In genomic region chr10:100986952-100987684, GRCh38 we compare ENCODE assay signal across 1 cellular context.
TF ChIP-seq lines count a peak whose summit lies in the region.

Gene MRPL43, minus strand, starts transcription at chr10:100987497. Its CDS starts 54 bp downstream, at chr10:100987443.
Gene TWNK, plus strand, starts transcription at chr10:100987543. Its CDS starts 668 bp downstream, at chr10:100988211.

TF ChIP-seq in HepG2, 621 proteins besides CTCF, POLR2A, EP300 and RAD21 (continued from another document and continues in another):
- TF ChIP-seq ATF2 (CRISPR knock-in tag; IDR thresholded peaks at IDR 0.05) (peak; percentile 76), SIN3B (IDR thresholded peaks at IDR 0.05; ENCODE audit: low read length) (0 out of 2 replicates have a peak, but pooled peaks have one; percentile 31), ZNF879 (CRISPR knock-in tag; IDR thresholded peaks at IDR 0.05) (0 out of 2 replicates have a peak, but pooled peaks have one; percentile 7), JUNB (CRISPR knock-in tag; IDR thresholded peaks at IDR 0.05; ENCODE audit: borderline replicate concordance) (peak; percentile 55; the same call in 1 of the 2 replicates), PITX1 (CRISPR knock-in tag; IDR thresholded peaks at IDR 0.05) (peak; percentile 78), ZNF550 (CRISPR knock-in tag; IDR thresholded peaks at IDR 0.05; ENCODE audit: borderline replicate concordance) (no peak), PLRG1 (conservative IDR thresholded peaks at IDR 0.05) (no peak), ZNF343 (CRISPR knock-in tag; IDR thresholded peaks at IDR 0.05) (peak; percentile 84; the same call in 1 of the 2 replicates), ZNF597 (CRISPR knock-in tag; IDR thresholded peaks at IDR 0.05) (no peak), ZNF234 (CRISPR knock-in tag; conservative IDR thresholded peaks at IDR 0.05) (0 out of 2 replicates have a peak, but pooled peaks have one; percentile 43), ZNF83 (CRISPR knock-in tag; IDR thresholded peaks at IDR 0.05; ENCODE audit: borderline replicate concordance) (no peak), DR1 (CRISPR knock-in tag; IDR thresholded peaks at IDR 0.05) (peak; percentile 49; the same call in 1 of the 2 replicates), IRF1 (CRISPR knock-in tag; IDR thresholded peaks at IDR 0.05; ENCODE audit: low read depth) (no peak), PATZ1 (CRISPR knock-in tag; IDR thresholded peaks at IDR 0.05) (peak; percentile 72), GABPB1 (CRISPR knock-in tag; IDR thresholded peaks at IDR 0.05) (peak; percentile 99), TCF7 (IDR thresholded peaks at IDR 0.05; ENCODE audit: low read depth) (no peak), NFIB (CRISPR knock-in tag; IDR thresholded peaks at IDR 0.05; ENCODE audit: borderline replicate concordance) (no peak), ISL2 (CRISPR knock-in tag; IDR thresholded peaks at IDR 0.05) (0 out of 2 replicates have a peak, but pooled peaks have one; percentile 23), ZNF605 (CRISPR knock-in tag; IDR thresholded peaks at IDR 0.05) (peak; percentile 80; the same call in 1 of the 2 replicates), SAP130 (CRISPR knock-in tag; IDR thresholded peaks at IDR 0.05; ENCODE audit: low read depth) (peak; percentile 98), ZSCAN29 (CRISPR knock-in tag; conservative IDR thresholded peaks at IDR 0.05) (no peak), FOXC1 (CRISPR knock-in tag; IDR thresholded peaks at IDR 0.05; ENCODE audit: borderline replicate concordance) (peak; percentile 87), HHEX (CRISPR knock-in tag; IDR thresholded peaks at IDR 0.05) (no peak), ZNF253 (CRISPR knock-in tag; IDR thresholded peaks at IDR 0.05; ENCODE audit: borderline replicate concordance) (peak; percentile 67; the same call in 1 of the 2 replicates), ZNF792 (CRISPR knock-in tag; IDR thresholded peaks at IDR 0.05) (no peak; the same call in none of the 2 replicates), TBX2 (CRISPR knock-in tag; IDR thresholded peaks at IDR 0.05; ENCODE audit: borderline replicate concordance) (peak; percentile 56), ZKSCAN8 (CRISPR knock-in tag; IDR thresholded peaks at IDR 0.05; ENCODE audit: borderline replicate concordance) (peak; percentile 43; the same call in 1 of the 2 replicates), HDAC2 (CRISPR knock-in tag; IDR thresholded peaks at IDR 0.05) (peak; percentile 56; the same call in 1 of the 2 replicates), KDM5B (CRISPR knock-in tag; IDR thresholded peaks at IDR 0.05; ENCODE audit: borderline replicate concordance) (peak; percentile 83; the same call in 1 of the 2 replicates), EEA1 (CRISPR knock-in tag; IDR thresholded peaks at IDR 0.05; ENCODE audit: borderline replicate concordance) (0 out of 2 replicates have a peak, but pooled peaks have one; percentile 45), POLR2AphosphoS2 (IDR thresholded peaks at IDR 0.05; ENCODE audit: low read depth, low read length) (0 out of 2 replicates have a peak, but pooled peaks have one; percentile 43), SSRP1 (CRISPR knock-in tag; IDR thresholded peaks at IDR 0.05) (peak; percentile 91), MXD3 (CRISPR knock-in tag; IDR thresholded peaks at IDR 0.05) (peak; percentile 88; the same call in 1 of the 2 replicates), NRL (CRISPR knock-in tag; IDR thresholded peaks at IDR 0.05; ENCODE audit: borderline replicate concordance) (peak; percentile 78; the same call in 1 of the 2 replicates), SRSF4 (IDR thresholded peaks at IDR 0.05; ENCODE audit: low read depth, low read length, poor library complexity, severe bottlenecking) (no peak), ZNF138 (CRISPR knock-in tag; IDR thresholded peaks at IDR 0.05; ENCODE audit: low read depth) (no peak), ZNF337 (CRISPR knock-in tag; IDR thresholded peaks at IDR 0.05; ENCODE audit: borderline replicate concordance, low read depth) (0 out of 2 replicates have a peak, but pooled peaks have one; percentile 25), ZFX (CRISPR knock-in tag; IDR thresholded peaks at IDR 0.05; ENCODE audit: low read depth) (peak; percentile 93), CBFB (CRISPR knock-in tag; IDR thresholded peaks at IDR 0.05) (peak; percentile 65; the same call in 1 of the 2 replicates)
- TF ChIP-seq, protein P1, sequence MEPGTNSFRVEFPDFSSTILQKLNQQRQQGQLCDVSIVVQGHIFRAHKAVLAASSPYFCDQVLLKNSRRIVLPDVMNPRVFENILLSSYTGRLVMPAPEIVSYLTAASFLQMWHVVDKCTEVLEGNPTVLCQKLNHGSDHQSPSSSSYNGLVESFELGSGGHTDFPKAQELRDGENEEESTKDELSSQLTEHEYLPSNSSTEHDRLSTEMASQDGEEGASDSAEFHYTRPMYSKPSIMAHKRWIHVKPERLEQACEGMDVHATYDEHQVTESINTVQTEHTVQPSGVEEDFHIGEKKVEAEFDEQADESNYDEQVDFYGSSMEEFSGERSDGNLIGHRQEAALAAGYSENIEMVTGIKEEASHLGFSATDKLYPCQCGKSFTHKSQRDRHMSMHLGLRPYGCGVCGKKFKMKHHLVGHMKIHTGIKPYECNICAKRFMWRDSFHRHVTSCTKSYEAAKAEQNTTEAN (CRISPR knock-in tag; conservative IDR thresholded peaks at IDR 0.05) = peak; percentile 30; the same call in 1 of the 2 replicates
- TF ChIP-seq, protein P2, sequence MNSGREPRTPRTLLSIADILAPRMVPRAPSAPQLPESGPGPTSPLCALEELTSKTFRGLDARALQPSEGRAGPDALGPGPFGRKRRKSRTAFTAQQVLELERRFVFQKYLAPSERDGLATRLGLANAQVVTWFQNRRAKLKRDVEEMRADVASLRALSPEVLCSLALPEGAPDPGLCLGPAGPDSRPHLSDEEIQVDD (CRISPR knock-in tag; IDR thresholded peaks at IDR 0.05; ENCODE audit: borderline replicate concordance) = 0 out of 2 replicates have a peak, but pooled peaks have one; percentile 6
- TF ChIP-seq, protein P3, sequence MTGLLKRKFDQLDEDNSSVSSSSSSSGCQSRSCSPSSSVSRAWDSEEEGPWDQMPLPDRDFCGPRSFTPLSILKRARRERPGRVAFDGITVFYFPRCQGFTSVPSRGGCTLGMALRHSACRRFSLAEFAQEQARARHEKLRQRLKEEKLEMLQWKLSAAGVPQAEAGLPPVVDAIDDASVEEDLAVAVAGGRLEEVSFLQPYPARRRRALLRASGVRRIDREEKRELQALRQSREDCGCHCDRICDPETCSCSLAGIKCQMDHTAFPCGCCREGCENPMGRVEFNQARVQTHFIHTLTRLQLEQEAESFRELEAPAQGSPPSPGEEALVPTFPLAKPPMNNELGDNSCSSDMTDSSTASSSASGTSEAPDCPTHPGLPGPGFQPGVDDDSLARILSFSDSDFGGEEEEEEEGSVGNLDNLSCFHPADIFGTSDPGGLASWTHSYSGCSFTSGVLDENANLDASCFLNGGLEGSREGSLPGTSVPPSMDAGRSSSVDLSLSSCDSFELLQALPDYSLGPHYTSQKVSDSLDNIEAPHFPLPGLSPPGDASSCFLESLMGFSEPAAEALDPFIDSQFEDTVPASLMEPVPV (CRISPR knock-in tag; IDR thresholded peaks at IDR 0.05) = peak; percentile 90; the same call in 1 of the 2 replicates
- TF ChIP-seq, protein P4, sequence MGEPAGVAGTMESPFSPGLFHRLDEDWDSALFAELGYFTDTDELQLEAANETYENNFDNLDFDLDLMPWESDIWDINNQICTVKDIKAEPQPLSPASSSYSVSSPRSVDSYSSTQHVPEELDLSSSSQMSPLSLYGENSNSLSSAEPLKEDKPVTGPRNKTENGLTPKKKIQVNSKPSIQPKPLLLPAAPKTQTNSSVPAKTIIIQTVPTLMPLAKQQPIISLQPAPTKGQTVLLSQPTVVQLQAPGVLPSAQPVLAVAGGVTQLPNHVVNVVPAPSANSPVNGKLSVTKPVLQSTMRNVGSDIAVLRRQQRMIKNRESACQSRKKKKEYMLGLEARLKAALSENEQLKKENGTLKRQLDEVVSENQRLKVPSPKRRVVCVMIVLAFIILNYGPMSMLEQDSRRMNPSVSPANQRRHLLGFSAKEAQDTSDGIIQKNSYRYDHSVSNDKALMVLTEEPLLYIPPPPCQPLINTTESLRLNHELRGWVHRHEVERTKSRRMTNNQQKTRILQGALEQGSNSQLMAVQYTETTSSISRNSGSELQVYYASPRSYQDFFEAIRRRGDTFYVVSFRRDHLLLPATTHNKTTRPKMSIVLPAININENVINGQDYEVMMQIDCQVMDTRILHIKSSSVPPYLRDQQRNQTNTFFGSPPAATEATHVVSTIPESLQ (CRISPR knock-in tag; conservative IDR thresholded peaks at IDR 0.05) = no peak
- TF ChIP-seq, protein P5, sequence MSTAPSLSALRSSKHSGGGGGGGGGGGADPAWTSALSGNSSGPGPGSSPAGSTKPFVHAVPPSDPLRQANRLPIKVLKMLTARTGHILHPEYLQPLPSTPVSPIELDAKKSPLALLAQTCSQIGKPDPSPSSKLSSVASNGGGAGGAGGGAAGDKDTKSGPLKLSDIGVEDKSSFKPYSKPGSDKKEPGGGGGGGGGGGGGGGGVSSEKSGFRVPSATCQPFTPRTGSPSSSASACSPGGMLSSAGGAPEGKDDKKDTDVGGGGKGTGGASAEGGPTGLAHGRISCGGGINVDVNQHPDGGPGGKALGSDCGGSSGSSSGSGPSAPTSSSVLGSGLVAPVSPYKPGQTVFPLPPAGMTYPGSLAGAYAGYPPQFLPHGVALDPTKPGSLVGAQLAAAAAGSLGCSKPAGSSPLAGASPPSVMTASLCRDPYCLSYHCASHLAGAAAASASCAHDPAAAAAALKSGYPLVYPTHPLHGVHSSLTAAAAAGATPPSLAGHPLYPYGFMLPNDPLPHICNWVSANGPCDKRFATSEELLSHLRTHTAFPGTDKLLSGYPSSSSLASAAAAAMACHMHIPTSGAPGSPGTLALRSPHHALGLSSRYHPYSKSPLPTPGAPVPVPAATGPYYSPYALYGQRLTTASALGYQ (CRISPR knock-in tag; IDR thresholded peaks at IDR 0.05) = peak; percentile 55; the same call in 1 of the 2 replicates
- TF ChIP-seq, protein P6, sequence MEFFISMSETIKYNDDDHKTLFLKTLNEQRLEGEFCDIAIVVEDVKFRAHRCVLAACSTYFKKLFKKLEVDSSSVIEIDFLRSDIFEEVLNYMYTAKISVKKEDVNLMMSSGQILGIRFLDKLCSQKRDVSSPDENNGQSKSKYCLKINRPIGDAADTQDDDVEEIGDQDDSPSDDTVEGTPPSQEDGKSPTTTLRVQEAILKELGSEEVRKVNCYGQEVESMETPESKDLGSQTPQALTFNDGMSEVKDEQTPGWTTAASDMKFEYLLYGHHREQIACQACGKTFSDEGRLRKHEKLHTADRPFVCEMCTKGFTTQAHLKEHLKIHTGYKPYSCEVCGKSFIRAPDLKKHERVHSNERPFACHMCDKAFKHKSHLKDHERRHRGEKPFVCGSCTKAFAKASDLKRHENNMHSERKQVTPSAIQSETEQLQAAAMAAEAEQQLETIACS (CRISPR knock-in tag; IDR thresholded peaks at IDR 0.05) = no peak
